26 cellular contexts compared by ENCODE assay signal in the genomic region with DNA sequence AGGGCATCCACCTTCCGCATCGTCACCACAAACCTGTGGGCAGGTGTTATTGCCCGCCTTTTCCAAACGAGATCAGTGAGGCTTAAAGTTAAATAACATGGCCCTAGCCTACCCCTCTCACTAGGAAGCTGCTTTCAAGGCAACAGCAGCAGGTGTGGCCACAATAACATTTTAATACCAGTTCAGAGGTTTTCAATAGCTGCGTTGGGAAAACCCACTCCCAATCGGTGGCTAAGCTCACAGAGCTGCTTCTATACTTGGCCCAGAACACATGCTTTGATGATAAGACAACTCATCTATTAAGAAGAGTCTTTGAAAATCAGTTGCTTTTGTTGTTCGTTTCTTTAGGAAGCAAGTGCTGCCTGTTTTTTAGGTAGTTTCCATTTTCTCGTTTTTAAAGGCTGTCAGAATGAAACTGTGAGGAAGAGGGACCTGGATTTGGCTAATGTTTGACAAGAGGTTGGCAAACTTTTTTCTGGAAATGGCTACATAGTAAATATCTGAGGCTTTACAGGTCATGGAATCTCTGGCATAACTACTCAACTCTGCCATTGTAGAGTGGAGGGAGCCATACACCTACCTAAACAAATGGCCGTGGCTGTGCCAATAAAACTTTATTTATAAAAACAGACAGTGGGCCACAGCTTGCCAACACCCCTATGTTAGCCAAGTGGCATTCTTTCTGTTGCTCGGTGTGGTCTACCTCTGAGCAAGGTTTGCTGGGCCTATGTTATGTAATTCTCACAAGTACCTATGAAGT.
"Had no signal": no experiment of that assay in that cellular context is flagged by ENCODE, and none has a peak within 500 bp of the region (broad histone marks: within the 10 kb centered on the region; RNA-seq: fewer than 3 reads in every experiment).

No MANE protein-coding gene starts in this region.

- FAIRE-seq: colon, endometrium, small intestine had no signal

- H3K36me3 ChIP-seq: adrenal gland, neutrophil, uterus had no signal

- ATAC-seq: body of pancreas; mucosa of descending colon; stimulated activated effector memory CD8-positive, alpha-beta T cell treated with anti-CD3 and anti-CD28 coated beads, Interleukin-12 subunit alpha, Interleukin-12 subunit beta, amount 100 ng/mL, for 72 hours; stimulated activated naive CD8-positive, alpha-beta T cell treated with anti-CD3 and anti-CD28 coated beads, Interleukin-15, amount 100 ng/mL, for 72 hours had no signal

- H3K4me1 ChIP-seq: adrenal gland, body of pancreas, sigmoid colon, uterus had no signal

- H3K9me3 ChIP-seq: adrenal gland, body of pancreas, esophagus squamous epithelium, left ventricle myocardium inferior, mucosa of descending colon, neutrophil, sigmoid colon, uterus had no signal

- H3K27ac ChIP-seq: adrenal gland, body of pancreas, epithelial cell of prostate, esophagus squamous epithelium, left ventricle myocardium inferior, neutrophil, sigmoid colon, uterus had no signal

- H3K27me3 ChIP-seq: adrenal gland, body of pancreas, esophagus squamous epithelium, neutrophil, sigmoid colon, uterus had no signal

- DNase-seq: activated CD4-positive, alpha-beta T cell treated with anti-CD3 and anti-CD28 coated beads for 4 hours; activated CD4-positive, alpha-beta T cell treated with anti-CD3 and anti-CD28 coated beads, Interleukin-2, amount 50 U/mL, for 4 hours; activated effector memory CD4-positive, alpha-beta T cell treated with anti-CD3 and anti-CD28 coated beads, Interleukin-2, amount 50 U/mL, for 16 hours; activated naive CD4-positive, alpha-beta T cell treated with anti-CD3 and anti-CD28 coated beads for 36 hours; activated naive CD8-positive, alpha-beta T cell treated with anti-CD3 and anti-CD28 coated beads for 36 hours; aorta; body of pancreas; effector CD8-positive, alpha-beta T cell; esophagus squamous epithelium; foreskin melanocyte; kidney glomerular epithelial cell; left ventricle myocardium inferior; mucosa of descending colon; retina; sigmoid colon; small intestine; stimulated activated CD4-positive, alpha-beta T cell treated with anti-CD3 and anti-CD28 coated beads, Interleukin-4, amount 100 ng/mL, for 24 hours; stimulated activated naive CD8-positive, alpha-beta T cell treated with anti-CD3 and anti-CD28 coated beads, Interleukin-15, amount 100 ng/mL, for 72 hours; substantia nigra; uterus had no signal

- H3K4me3 ChIP-seq: adrenal gland, body of pancreas, esophagus squamous epithelium, left ventricle myocardium inferior, mucosa of descending colon, sigmoid colon, uterus had no signal
